9 cellular contexts compared by ENCODE assay signal in the genomic region with DNA sequence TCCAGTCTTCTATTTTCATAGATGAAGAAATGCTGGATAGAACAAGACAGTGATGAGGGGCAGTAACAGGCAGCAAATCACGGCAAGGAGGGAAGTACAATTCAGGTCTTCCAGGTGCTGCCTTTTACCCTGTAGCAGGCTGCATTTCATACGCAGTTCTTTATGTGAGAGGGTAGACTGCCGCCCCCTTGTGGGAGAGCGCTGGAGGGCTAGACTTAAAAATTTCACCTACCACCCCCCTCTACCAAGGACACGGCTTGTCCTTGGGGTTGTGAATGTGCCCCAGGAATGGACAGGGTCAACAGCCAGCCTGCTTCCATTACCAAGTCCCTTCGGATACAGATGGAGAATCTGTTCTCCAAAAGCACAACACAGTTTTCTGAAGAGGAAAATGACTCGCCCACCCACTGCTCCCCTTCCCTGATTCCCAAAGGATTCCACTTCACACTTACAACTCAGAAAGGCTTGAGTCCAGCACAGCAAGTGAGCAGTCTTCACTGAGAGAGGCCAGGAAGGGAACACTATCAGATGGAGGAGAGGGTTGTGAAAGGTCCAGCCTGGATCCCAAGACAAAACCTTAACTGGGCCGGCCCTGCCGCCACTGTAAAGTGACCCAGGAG. TPM values are rescaled to one million over a fixed set of nuclear protein-coding genes. Genes with fewer than 3 reads are reported as not detected.
DNase-seq lines count a peak whose midpoint lies in the region; ATAC-seq, FAIRE-seq and TF ChIP-seq lines count a peak whose summit lies in the region.
"Had no signal": no experiment of that assay in that cellular context is flagged by ENCODE, and none has a peak within 500 bp of the region (broad histone marks: within the 10 kb centered on the region; RNA-seq: fewer than 3 reads in every experiment).

No MANE protein-coding gene starts in this region.

- H3K27me3 ChIP-seq in BJ (ENCODE audit: control insufficient read depth, insufficient read depth, low read length): no peaks in the 10 kb centered on the region
- H3K27me3 ChIP-seq in MG63: no peaks in the 10 kb centered on the region

- no peaks in the 10 kb centered on the region for H3K9me3 ChIP-seq in MG63

- CTCF ChIA-PET in BJ (lab: Yijun Ruan, JAX): interaction anchor here (0.5 to 0.8 kb wide), 2 partner anchors 27 to 42 kb away, joined by 3 read pairs; no protein-coding TSS in a partner anchor

- H3K27me3 Mint-ChIP-seq in osteocyte (ENCODE audit: unreplicated experiment): no peaks in the 10 kb centered on the region
- H3K27me3 Mint-ChIP-seq: natural killer cell treated with Interleukin-12 subunit alpha and Interleukin-12 subunit beta and Interleukin-15 and Interleukin-18, amount 100 ng/mL, for 72 hours had no signal

- no peak for DNase-seq in BJ (ENCODE audit: low read depth)
- peak; percentile 47 to 49 for DNase-seq in activated CD4-positive, alpha-beta T cell treated with anti-CD3 and anti-CD28 coated beads for 24 hours (ENCODE audit: low read depth in 2 of 2)
- DNase-seq in ecto neural progenitor cell (ENCODE audit: low spot score): peak; percentile 68
- no peak for DNase-seq in osteocyte (ENCODE audit: extremely low spot score, unreplicated experiment)
- no peak for DNase-seq in GM19240 (ENCODE audit: insufficient read length, low spot score)
- no peak for DNase-seq in RCC 7860 (ENCODE audit: low spot score)
- DNase-seq in MG63: no peak

- peaks cover 45% of the 10 kb centered on the region for H3K36me3 Mint-ChIP-seq in osteocyte (ENCODE audit: unreplicated experiment)

- no peak for FAIRE-seq in RCC 7860 (lab: Jason Lieb, UNC)

- ATAC-seq in HG02642 (IDR thresholded peaks at IDR 0.05; ENCODE audit: poor library complexity, unreplicated experiment): peak; percentile 48

- TF ChIP-seq CTCF in BJ (IDR thresholded peaks at IDR 0.05; ENCODE audit: insufficient read depth, low read depth, low read length) (peak; percentile 57), osteocyte (IDR thresholded peaks at IDR 0.05) (peak; percentile 46)

- H3K4me1 Mint-ChIP-seq in osteocyte (ENCODE audit: unreplicated experiment): peaks cover 6% of the 10 kb centered on the region

- POLR2A ChIA-PET in BJ (lab: Charles Lee): no interaction called here

- no peak overlapping the region for H3K27ac Mint-ChIP-seq in osteocyte (ENCODE audit: unreplicated experiment)
- H3K27ac Mint-ChIP-seq: natural killer cell treated with Interleukin-12 subunit alpha and Interleukin-12 subunit beta and Interleukin-15 and Interleukin-18, amount 100 ng/mL, for 72 hours had no signal

- H3K4me3 Mint-ChIP-seq in osteocyte (ENCODE audit: unreplicated experiment): no peak overlapping the region
- H3K4me3 Mint-ChIP-seq: natural killer cell treated with Interleukin-12 subunit alpha and Interleukin-12 subunit beta and Interleukin-15 and Interleukin-18, amount 100 ng/mL, for 72 hours had no signal

- H3K9me3 Mint-ChIP-seq in osteocyte (ENCODE audit: unreplicated experiment): no peaks in the 10 kb centered on the region
- H3K9me3 Mint-ChIP-seq: natural killer cell treated with Interleukin-12 subunit alpha and Interleukin-12 subunit beta and Interleukin-15 and Interleukin-18, amount 100 ng/mL, for 72 hours had no signal

- no peak overlapping the region for H3K4me3 ChIP-seq in BJ (ENCODE audit: low read depth, low read length)
- H3K4me3 ChIP-seq in MG63: no peak overlapping the region

- H3K36me3 ChIP-seq in BJ (ENCODE audit: control insufficient read depth, insufficient read depth, low read length) (peaks cover 13% of the 10 kb centered on the region), MG63 (peaks cover 83% of the 10 kb centered on the region)

RNA-seq across cellular contexts. Expression of a gene that starts 7.4 kb away (rescaled TPM):
- 62.8 and 104 TPM in 2 replicates for polyA plus RNA-seq in BJ (2011; rRNA removed)
- polyA minus RNA-seq in BJ (2011; rRNA and poly(A)+ RNA removed): 44.0 and 59.7 TPM in 2 replicates
- 22.7 and 24.0 TPM in 2 replicates for total RNA-seq in osteocyte
- total RNA-seq in MG63 (2014; rRNA removed; shearing (Covaris generic); ENCODE audit: low replicate concordance): 93.2 and 154 TPM in 2 replicates

RNA-seq across cellular contexts. Expression of a gene that starts 7.6 kb away (rescaled TPM):
- polyA plus RNA-seq in BJ (2011; rRNA removed): 224 and 328 TPM in 2 replicates
- polyA minus RNA-seq in BJ (2011; rRNA and poly(A)+ RNA removed): 59.5 and 118 TPM in 2 replicates
- 185 and 187 TPM in 2 replicates for total RNA-seq in osteocyte
- 440 and 880 TPM in 2 replicates for total RNA-seq in MG63 (2014; rRNA removed; shearing (Covaris generic); ENCODE audit: low replicate concordance)

RNA-seq across cellular contexts. Expression of a gene that starts 14.1 kb away (rescaled TPM):
- 0.83 and 1.0 TPM in 2 replicates for polyA plus RNA-seq in BJ (2011; rRNA removed)
- polyA minus RNA-seq in BJ (2011; rRNA and poly(A)+ RNA removed): 0.33 TPM in 1 of 2 replicates, not detected in the other
- total RNA-seq in osteocyte: 1.1 and 1.6 TPM in 2 replicates
- total RNA-seq in MG63 (2014; rRNA removed; shearing (Covaris generic); ENCODE audit: low replicate concordance): not detected in 2 replicates

RNA-seq across cellular contexts. Expression of a gene that starts 32.1 kb away (rescaled TPM):
- 0.48 and 0.71 TPM in 2 replicates for polyA plus RNA-seq in BJ (2011; rRNA removed)
- polyA minus RNA-seq in BJ (2011; rRNA and poly(A)+ RNA removed): 0.05 and 0.67 TPM in 2 replicates
- total RNA-seq in osteocyte: 0.34 and 0.70 TPM in 2 replicates
- 0.26 and 1.4 TPM in 2 replicates for total RNA-seq in MG63 (2014; rRNA removed; shearing (Covaris generic); ENCODE audit: low replicate concordance)

Comparison
In these comparisons a context has a peak if more than half of its experiments do, and no peak if none do; other contexts are left out.
1. DNase-seq: peak in activated CD4-positive, alpha-beta T cell treated with anti-CD3 and anti-CD28 coated beads for 24 hours (2 of 2) and ecto neural progenitor cell (single experiment); none in BJ (single experiment), osteocyte (single experiment), GM19240 (single experiment), RCC 7860 (single experiment) and MG63 (single experiment).